ENCODE assay signal across 8 cellular contexts in genomic region chr10:130190065-130190736, GRCh38. TPM values are rescaled to one million over a fixed set of nuclear protein-coding genes. Genes with fewer than 3 reads are reported as not detected.
DNase-seq lines count a peak whose midpoint lies in the region; ATAC-seq and TF ChIP-seq lines count a peak whose summit lies in the region.

No MANE protein-coding gene starts in this region.

- H2AFZ ChIP-seq in SK-N-SH (ENCODE audit: low read depth) (no peak overlapping the region), parathyroid adenoma (peak overlapping the region; percentile 96)

- H3K9me3 Mint-ChIP-seq in activated naive CD8-positive, alpha-beta T cell treated with anti-CD3 and anti-CD28 coated beads, Interleukin-2, amount 10 ng/mL, durations not matched to agents 7 days and 5 days: no peaks in the 10 kb centered on the region

- no peaks in the 10 kb centered on the region for H4K20me1 ChIP-seq in SK-N-SH (ENCODE audit: insufficient read depth)

- H3K27me3 Mint-ChIP-seq in activated naive CD8-positive, alpha-beta T cell treated with anti-CD3 and anti-CD28 coated beads, Interleukin-2, amount 10 ng/mL, durations not matched to agents 7 days and 5 days: peaks cover 9% of the 10 kb centered on the region

- no peaks in the 10 kb centered on the region for H3K9me2 ChIP-seq in SK-N-SH

- peaks cover 0 to 23% of the 10 kb centered on the region in 2 experiments; a peak in 1 of 4 replicates for H3K4me1 ChIP-seq in SK-N-SH (ENCODE audit: control insufficient read depth in 1 of 2, insufficient read depth in 2 of 2, low read depth in 1 of 2, low read length in 1 of 2)
- H3K4me1 ChIP-seq in parathyroid adenoma: no peaks in the 10 kb centered on the region
- peaks cover 5 to 8% of the 10 kb centered on the region in 2 donors for H3K4me1 ChIP-seq in thyroid gland

- WGBS in SK-N-SH (ENCODE audit: low lambda C conversion rate): 6% methylated on average over 42 of the region's 81 CpGs
- 0% methylated on average over 3 of the region's 81 CpGs; no CpG with 5 or more reads in 1 of the 2 donors for WGBS in thyroid gland, 2 donors

- peak; percentile 92 for TF ChIP-seq RAD21 in SK-N-SH (IDR thresholded peaks at IDR 0.05; ENCODE audit: low read length)

- DNase-seq in EH (ENCODE audit: low read depth): peak; percentile 79
- peak; percentile 46 for DNase-seq in Jurkat, Clone E6-1 (ENCODE audit: low read depth, low spot score)
- DNase-seq in SK-N-SH: peak; percentile 98
- peak; percentile 96 for DNase-seq in activated naive CD8-positive, alpha-beta T cell treated with anti-CD3 and anti-CD28 coated beads, Interleukin-2, amount 10 ng/mL, durations not matched to agents 7 days and 5 days
- peak; percentile 94 for DNase-seq in cardiac septum (ENCODE audit: low spot score)
- peak; percentile 87 to 92 for DNase-seq in thyroid gland

- H3K4me2 ChIP-seq in SK-N-SH (peak overlapping the region; percentile 75), parathyroid adenoma (ENCODE audit: low read length) (peak overlapping the region; percentile 91)

- POLR2A ChIA-PET in SK-N-SH (lab: Yijun Ruan, JAX): interaction anchor here (0.8 kb wide), 1 partner anchor 80 kb away, joined by 3 read pairs; no protein-coding TSS in a partner anchor
- POLR2A ChIA-PET in activated naive CD8-positive, alpha-beta T cell treated with anti-CD3 and anti-CD28 coated beads, Interleukin-2, amount 10 ng/mL, durations not matched to agents 7 days and 5 days (lab: Charles Lee): no interaction called here

- no peak overlapping the region for H3K4me3 Mint-ChIP-seq in activated naive CD8-positive, alpha-beta T cell treated with anti-CD3 and anti-CD28 coated beads, Interleukin-2, amount 10 ng/mL, durations not matched to agents 7 days and 5 days

- TF ChIP-seq CTCF in SK-N-SH (IDR thresholded peaks at IDR 0.05) (peak; percentile 90), parathyroid adenoma (IDR thresholded peaks at IDR 0.05) (peak; percentile 100), thyroid gland (IDR thresholded peaks at IDR 0.05) (peak; percentile 61 to 100 (median 100))

- H3K4me1 Mint-ChIP-seq in activated naive CD8-positive, alpha-beta T cell treated with anti-CD3 and anti-CD28 coated beads, Interleukin-2, amount 10 ng/mL, durations not matched to agents 7 days and 5 days: no peaks in the 10 kb centered on the region

- no peaks in the 10 kb centered on the region for H3F3A ChIP-seq in SK-N-SH (replicated peaks; ENCODE audit: insufficient read depth)

- H3K36me3 ChIP-seq in SK-N-SH (replicated peaks in 1 of 2; ENCODE audit: control insufficient read depth in 1 of 2, insufficient read depth in 2 of 2, low read length in 1 of 2): peaks cover 7 to 13% of the 10 kb centered on the region in 2 experiments
- H3K36me3 ChIP-seq in parathyroid adenoma (ENCODE audit: control insufficient read depth, insufficient read depth, low read length): no peaks in the 10 kb centered on the region
- H3K36me3 ChIP-seq in thyroid gland: no peaks in the 10 kb centered on the region

- H3K27ac ChIP-seq in SK-N-SH (ENCODE audit: low read depth in 2 of 2, low read length in 1 of 2) (no peak overlapping the region), parathyroid adenoma (peak overlapping the region; percentile 7), thyroid gland (no peak overlapping the region)

- no peak overlapping the region for H3K9ac ChIP-seq in SK-N-SH
- H3K9ac ChIP-seq in parathyroid adenoma: peak overlapping the region; percentile 28

- H3K27ac Mint-ChIP-seq in activated naive CD8-positive, alpha-beta T cell treated with anti-CD3 and anti-CD28 coated beads, Interleukin-2, amount 10 ng/mL, durations not matched to agents 7 days and 5 days: no peak overlapping the region

- H3K27me3 ChIP-seq in SK-N-SH (ENCODE audit: insufficient read depth) (no peaks in the 10 kb centered on the region), parathyroid adenoma (ENCODE audit: control insufficient read depth, insufficient read depth, low read length) (no peaks in the 10 kb centered on the region), thyroid gland (no peaks in the 10 kb centered on the region)

- intact Hi-C loops in cardiac septum (cut with DNase I): loop anchor here (2.0 to 10.0 kb wide), 3 partner anchors 165 to 1685 kb away; no protein-coding TSS in a partner anchor
- intact Hi-C loops in thyroid gland (cut with DNase I): no loop called here

- peak; percentile 89 for ATAC-seq in GM21619 (IDR thresholded peaks at IDR 0.05; ENCODE audit: unreplicated experiment)
- peak; percentile 88 for ATAC-seq in activated naive CD8-positive, alpha-beta T cell treated with anti-CD3 and anti-CD28 coated beads, Interleukin-2, amount 10 ng/mL, durations not matched to agents 7 days and 5 days (ENCODE audit: low read depth)

- H3K79me2 ChIP-seq in SK-N-SH (ENCODE audit: insufficient read depth) (no peaks in the 10 kb centered on the region), parathyroid adenoma (no peaks in the 10 kb centered on the region)

- TF ChIP-seq POLR2A in thyroid gland (IDR thresholded peaks at IDR 0.05): no peak

- CTCF ChIA-PET in SK-N-SH (lab: Yijun Ruan, JAX): interaction anchor here (0.6 to 2.7 kb wide), 48 partner anchors 9 to 1687 kb away, joined by 3 to 35 read pairs (median 4); partner anchors contain the start of genes C10orf143 and TCERG1L

- no peaks in the 10 kb centered on the region for H3K9me3 ChIP-seq in SK-N-SH
- H3K9me3 ChIP-seq in parathyroid adenoma (ENCODE audit: control insufficient read depth, low read length): no peaks in the 10 kb centered on the region
- H3K9me3 ChIP-seq in thyroid gland: no peaks in the 10 kb centered on the region

- no peaks in the 10 kb centered on the region for H3K36me3 Mint-ChIP-seq in activated naive CD8-positive, alpha-beta T cell treated with anti-CD3 and anti-CD28 coated beads, Interleukin-2, amount 10 ng/mL, durations not matched to agents 7 days and 5 days

- TF ChIP-seq EP300 in SK-N-SH (IDR thresholded peaks at IDR 0.05; ENCODE audit: borderline replicate concordance in 1 of 2, low read depth in 1 of 2, low read length in 1 of 2): no peak

- no peak overlapping the region for H3K4me3 ChIP-seq in Jurkat, Clone E6-1 (ENCODE audit: low read length)
- H3K4me3 ChIP-seq in SK-N-SH (ENCODE audit: low read depth in 2 of 2, low read length in 1 of 2) (peak overlapping the region; percentile 52 to 58), parathyroid adenoma (ENCODE audit: low read depth, low read length) (peak overlapping the region; percentile 61), thyroid gland (replicated peaks in 1 of 3) (peak overlapping the region in 1 of 3 donors; percentile 65)

TF ChIP-seq in SK-N-SH, 30 proteins besides CTCF, POLR2A, EP300 and RAD21:
- no peak for TF ChIP-seq FOXJ3 (CRISPR knock-in tag; IDR thresholded peaks at IDR 0.05)
- no peak for TF ChIP-seq SIN3A (IDR thresholded peaks at IDR 0.05; ENCODE audit: borderline replicate concordance, low read depth, low read length)
- no peak for TF ChIP-seq RFX5 (IDR thresholded peaks at IDR 0.05; ENCODE audit: low read length)
- peak; percentile 92 for TF ChIP-seq SMC3 (IDR thresholded peaks at IDR 0.05; ENCODE audit: low read depth, low read length)

RNA-seq across cellular contexts. Expression of gene GLRX3, which starts 54.0 kb away (rescaled TPM):
- polyA plus RNA-seq in Jurkat, Clone E6-1 (2012; ENCODE audit: insufficient read depth, insufficient read length): 147 TPM
- 88.1 and 93.8 TPM in 2 replicates for polyA plus RNA-seq in SK-N-SH (2012; rRNA removed)
- 91.5 and 117 TPM in 2 replicates for polyA plus RNA-seq in SK-N-SH (2012; cell fraction: cytosol; rRNA removed)
- polyA plus RNA-seq in SK-N-SH (2012; cell fraction: nucleus; rRNA removed): 63.8 and 91.4 TPM in 2 replicates
- total RNA-seq in activated naive CD8-positive, alpha-beta T cell treated with anti-CD3 and anti-CD28 coated beads, Interleukin-2, amount 10 ng/mL, durations not matched to agents 7 days and 5 days: 10 to 100 TPM; 55.5 to 60.2 TPM
- 67.5 TPM for total RNA-seq in cardiac septum
- 10 to 100 TPM; 36.3 to 41.3 (median 39.7) TPM for total RNA-seq in thyroid gland

Comparison
In these comparisons a context has a peak if more than half of its experiments do, and no peak if none do; other contexts are left out.
1. DNase-seq: peak in every context shown above with its lines; median percentile 98 in SK-N-SH; 96 in activated naive CD8-positive, alpha-beta T cell treated with anti-CD3 and anti-CD28 coated beads, Interleukin-2, amount 10 ng/mL, durations not matched to agents 7 days and 5 days; 94 in cardiac septum; 90 in thyroid gland; 79 in EH; 46 in Jurkat, Clone E6-1.